In genomic region chr1:24898152-24898908, GRCh38 we compare ENCODE assay signal across 8 cellular contexts. TPM values are rescaled to one million over a fixed set of nuclear protein-coding genes. Genes with fewer than 3 reads are reported as not detected.
DNase-seq lines count a peak whose midpoint lies in the region; ATAC-seq, FAIRE-seq and TF ChIP-seq lines count a peak whose summit lies in the region.

No MANE protein-coding gene starts in this region.

- TF ChIP-seq CTCF in CD14-positive monocyte (IDR thresholded peaks at IDR 0.05): peak; percentile 93
- peak; percentile 87 to 93 (median 89) for TF ChIP-seq CTCF in K562 (IDR thresholded peaks at IDR 0.05 in 2 of 3, conservative IDR thresholded peaks at IDR 0.05 in 1 of 3; ENCODE audit: insufficient read depth in 2 of 3, low read depth in 1 of 3, low read length in 3 of 3)
- TF ChIP-seq CTCF in kidney (IDR thresholded peaks at IDR 0.05; ENCODE audit: borderline replicate concordance, extremely low read depth, insufficient read depth): peak; percentile 77

- POLR2A ChIA-PET in K562 (lab: Yijun Ruan, JAX): interaction anchor here (0.6 to 1.2 kb wide), 5 partner anchors 28 to 408 kb away, joined by 3 read pairs; no protein-coding TSS in a partner anchor

- H3K4me1 Mint-ChIP-seq in CD14-positive monocyte: peaks cover 3% of the 10 kb centered on the region

- peak overlapping the region in 3 of 7 donors; percentile 6 to 63 (median 40) for H3K27ac Mint-ChIP-seq in CD14-positive monocyte

- ATAC-seq in K562: peak; percentile 95
- ATAC-seq in stimulated activated naive CD8-positive, alpha-beta T cell treated with anti-CD3 and anti-CD28 coated beads, Interleukin-15, Interleukin-2, amounts not matched to agents 100 U/mL and 50 U/mL, for 24 hours: peak; percentile 12

- intact Hi-C loops in CD14-positive monocyte (cut with micrococcal nuclease) (loop anchor here (2.0 to 5.0 kb wide), 2 partner anchors 50 to 51 kb away; no protein-coding TSS in a partner anchor), K562 (cut with micrococcal nuclease) (loop anchor here (2.0 kb wide), 1 partner anchor 50 kb away; no protein-coding TSS in a partner anchor), kidney (cut with DNase I) (no loop called here)

- 3% methylated on average over 9 of the region's 9 CpGs for WGBS in K562 (ENCODE audit: insufficient coverage, low coverage, missing lambda C conversion rate)

- peaks cover 0 to 5% (median 0%) of the 10 kb centered on the region in 7 donors for H3K9me3 Mint-ChIP-seq in CD14-positive monocyte

- CTCF ChIA-PET in K562 (lab: Yijun Ruan, JAX; ENCODE audit: low intra/inter-chr PET ratio): interaction anchor here (0.7 to 1.4 kb wide), 4 partner anchors 49 to 210 kb away, joined by 3 to 12 read pairs (median 6); no protein-coding TSS in a partner anchor

- in situ Hi-C loops in K562 (cut with MboI): no loop called here

- H2AFZ ChIP-seq in K562 (ENCODE audit: low read depth, low read length): no peak overlapping the region

- H3K36me3 Mint-ChIP-seq in CD14-positive monocyte: peaks cover 8 to 18% of the 10 kb centered on the region in 2 donors

- H3K27ac ChIP-seq in SJSA1: no peak overlapping the region
- no peak overlapping the region for H3K27ac ChIP-seq in K562 (ENCODE audit: extremely low read depth, low read depth, low read length)
- no peak overlapping the region for H3K27ac ChIP-seq in kidney (ENCODE audit: low read depth in 2 of 2, low read length in 2 of 2)

- H3K27me3 Mint-ChIP-seq in CD14-positive monocyte (ENCODE audit: low read depth in 3 of 3): peaks cover 3 to 16% (median 3%) of the 10 kb centered on the region in 3 donors

- H3K4me3 Mint-ChIP-seq in CD14-positive monocyte: no peak overlapping the region

- H3K4me2 ChIP-seq in K562 (ENCODE audit: insufficient read depth, low read length): no peak overlapping the region

- FAIRE-seq in K562 (lab: Jason Lieb, UNC): peak; percentile 89
- no peak for FAIRE-seq in kidney (lab: Jason Lieb, UNC)

- H4K20me1 ChIP-seq in K562 (replicated peaks; ENCODE audit: control insufficient read depth, insufficient read depth, low read length): peaks cover 18% of the 10 kb centered on the region; the same call in 1 of the 2 replicates

- TF ChIP-seq RAD21 in K562 (CRISPR knock-in tag; conservative IDR thresholded peaks at IDR 0.05 in 1 of 2, IDR thresholded peaks at IDR 0.05 in 1 of 2): peak; percentile 67 to 81

- no peak overlapping the region for H3K9ac ChIP-seq in K562 (ENCODE audit: insufficient read depth in 1 of 2, low read depth in 2 of 2, low read length in 2 of 2)
- no peak overlapping the region for H3K9ac ChIP-seq in kidney (ENCODE audit: low read length in 2 of 2)

- H3K9me3 ChIP-seq in SJSA1 (replicated peaks) (no peaks in the 10 kb centered on the region; the same call in 1 of the 2 replicates), K562 (replicated peaks; ENCODE audit: control insufficient read depth, insufficient read depth, low read depth, low read length) (no peaks in the 10 kb centered on the region), kidney (ENCODE audit: control insufficient read depth in 1 of 2, low read length in 2 of 2) (no peaks in the 10 kb centered on the region)

- H3K27me3 ChIP-seq in SJSA1 (replicated peaks) (no peaks in the 10 kb centered on the region), K562 (ENCODE audit: control insufficient read depth in 2 of 2, insufficient read depth in 2 of 2, low read length in 2 of 2) (peaks cover 36 to 78% of the 10 kb centered on the region in 2 experiments; a peak in 4 of 5 replicates)

- BruUV-seq in K562 (replicated peaks; lab: Mats Ljungman, UMichigan): no TSS peak

- TF ChIP-seq POLR2A in K562 (conservative IDR thresholded peaks at IDR 0.05): no peak

- no peaks in the 10 kb centered on the region for H3K9me1 ChIP-seq in K562 (ENCODE audit: control insufficient read depth, insufficient read depth, low read length)

- H3K4me1 ChIP-seq in SJSA1 (replicated peaks): no peaks in the 10 kb centered on the region
- peaks cover 0 to 11% of the 10 kb centered on the region in 2 experiments; a peak in 1 of 5 replicates for H3K4me1 ChIP-seq in K562 (replicated peaks in 1 of 2; ENCODE audit: control insufficient read depth in 2 of 2, insufficient read depth in 2 of 2, low read length in 2 of 2)
- H3K4me1 ChIP-seq in kidney (ENCODE audit: control insufficient read depth in 1 of 2, insufficient read depth in 1 of 2, low read depth in 1 of 2, low read length in 2 of 2): no peaks in the 10 kb centered on the region

- TF ChIP-seq EP300 in K562 (IDR thresholded peaks at IDR 0.05; ENCODE audit: low read length): no peak

- H3K36me3 ChIP-seq in SJSA1 (peaks cover 21% of the 10 kb centered on the region), K562 (ENCODE audit: control insufficient read depth, insufficient read depth, low read length) (no peaks in the 10 kb centered on the region), kidney (ENCODE audit: control insufficient read depth in 1 of 2, insufficient read depth in 2 of 2, low read length in 2 of 2) (no peaks in the 10 kb centered on the region)

- no peak overlapping the region for H3K4me3 ChIP-seq in SJSA1
- H3K4me3 ChIP-seq in K562: no peak overlapping the region
- H3K4me3 ChIP-seq in kidney (ENCODE audit: low read length in 2 of 2): no peak overlapping the region

- peak; percentile 65 for DNase-seq in CD14-positive monocyte (ENCODE audit: low spot score)
- peak; percentile 25 for DNase-seq in HCEC 1CT
- DNase-seq in SJSA1 (ENCODE audit: low read depth in 1 of 2, low spot score in 2 of 2): peak; percentile 49 to 60
- DNase-seq in K562 (ENCODE audit: extremely low read depth in 1 of 4, low spot score in 3 of 4): peak; percentile 57 to 82 (median 81)
- DNase-seq in kidney: peak; percentile 78
- peak; percentile 75 for DNase-seq in stimulated activated naive CD8-positive, alpha-beta T cell treated with anti-CD3 and anti-CD28 coated beads, Interleukin-15, Interleukin-2, amounts not matched to agents 100 U/mL and 50 U/mL, for 24 hours
- DNase-seq in kidney glomerular epithelial cell (lab: John Stamatoyannopoulos, UW): no peak
- DNase-seq in NCI-H1436 (lab: John Stamatoyannopoulos, UW): no peak

- H3K79me2 ChIP-seq in K562 (ENCODE audit: control insufficient read depth, insufficient read depth, low read length): no peaks in the 10 kb centered on the region

TF ChIP-seq in K562, 482 proteins besides CTCF, POLR2A, EP300 and RAD21 (continues in another document):
- peak; percentile 92 for TF ChIP-seq SPI1 (IDR thresholded peaks at IDR 0.05; ENCODE audit: borderline replicate concordance, low read depth, low read length)
- TF ChIP-seq MEF2D (tag; conservative IDR thresholded peaks at IDR 0.05; ENCODE audit: low read depth): no peak

RNA-seq across cellular contexts. Expression of gene RUNX3, which starts 31.7 kb away (rescaled TPM):
- polyA plus RNA-seq in CD14-positive monocyte (1 to 10 TPM; 4.4 to 6.7 TPM), K562 (2011; rRNA removed) (0.03 TPM in 2 replicates), K562 (2014; fragmentation: Illumina TruSeq; extraction: Trizol) (0.19 and 0.39 TPM in 2 replicates), K562 (2014; fragmentation: Nextera tagmentation; extraction: Ambion mirVana) (under 1 TPM; 0.01 to 0.04 TPM), K562 (2014; rRNA removed) (0.29 and 0.62 TPM in 2 replicates), kidney (ENCODE audit: insufficient read depth, low read depth, low replicate concordance) (0.47 TPM)
- 7.3 and 8.8 TPM in 2 replicates for total RNA-seq in SJSA1 (2014; rRNA removed; shearing (Covaris generic))
- 0.21 TPM in 1 of 2 replicates, not detected in the other for total RNA-seq in K562 (2011; cell fraction: chromatin; rRNA removed; ENCODE audit: low replicate concordance)
- total RNA-seq in K562 (2011; cell fraction: nucleolus; rRNA removed): 0.13 TPM in 1 of 2 replicates, not detected in the other
- not detected in 2 replicates for total RNA-seq in K562 (2011; cell fraction: nucleoplasm; rRNA removed)
- total RNA-seq in K562 (2014; rRNA removed) (0.09 and 0.16 TPM in 2 replicates), K562 (2014; rRNA removed; fragmentation: Illumina TruSeq; extraction: Trizol) (0.03 and 0.04 TPM in 2 replicates), K562 (2015; rRNA removed; fragmentation: Illumina TruSeq; extraction: Trizol) (0.11 and 0.22 TPM in 2 replicates), K562 (2021) (0.64 and 1.1 TPM in 2 replicates), kidney (7.9 TPM)
- polyA plus RNA-seq in K562 (2011; cell fraction: cytosol; rRNA removed): 0.03 TPM in 1 of 2 replicates, not detected in the other
- polyA plus RNA-seq in K562 (2011; cell fraction: nucleus; rRNA removed): 0.18 TPM in 1 of 2 replicates, not detected in the other
- polyA plus RNA-seq in K562 (2012): 0.36 and 0.46 TPM in 2 replicates
- polyA minus RNA-seq in K562 (2011; rRNA and poly(A)+ RNA removed): not detected in 2 replicates
- not detected in 2 replicates for polyA minus RNA-seq in K562 (2011; cell fraction: cytosol; rRNA and poly(A)+ RNA removed)
- not detected in 2 replicates for polyA minus RNA-seq in K562 (2011; cell fraction: nucleus; rRNA and poly(A)+ RNA removed)

Comparison
In these comparisons a context has a peak if more than half of its experiments do, and no peak if none do; other contexts are left out.
1. DNase-seq: peak in CD14-positive monocyte (single experiment), HCEC 1CT (single experiment), SJSA1 (2 of 2), K562 (4 of 4), kidney (single experiment) and stimulated activated naive CD8-positive, alpha-beta T cell treated with anti-CD3 and anti-CD28 coated beads, Interleukin-15, Interleukin-2, amounts not matched to agents 100 U/mL and 50 U/mL, for 24 hours (single experiment); none in kidney glomerular epithelial cell (single experiment) and NCI-H1436 (single experiment).
2. Peak in every context shown above with its lines, with median percentiles within 50 percentile points of each other: CTCF ChIP-seq.